In genomic region chr5:67855523-67855922, GRCh38 we compare ENCODE assay signal across 27 cellular contexts.
"Had no signal": no experiment of that assay in that cellular context is flagged by ENCODE, and none has a peak within 500 bp of the region (broad histone marks: within the 10 kb centered on the region; RNA-seq: fewer than 3 reads in every experiment).

No MANE protein-coding gene starts in this region.

- FAIRE-seq: bronchial epithelial cell, TTC549 had no signal

- H3K9me3 ChIP-seq: MG63, SJCRH30 had no signal

- H3K27me3 ChIP-seq: MG63, SJCRH30 had no signal

- H3K36me3 ChIP-seq: MG63, SJCRH30 had no signal

- H3K4me1 ChIP-seq: SJCRH30 had no signal

- H3K27ac ChIP-seq: SJCRH30, SK-N-MC had no signal

- DNase-seq: activated CD4-positive, alpha-beta T cell treated with anti-CD3 and anti-CD28 coated beads, Interleukin-2, amount 10 ng/mL, durations not matched to agents 24 days and 14 days; activated CD4-positive, alpha-beta T cell treated with anti-CD3 and anti-CD28 coated beads, Interleukin-2, amount 50 U/mL, for 48 hours; activated CD8-positive, alpha-beta T cell treated with anti-CD3 and anti-CD28 coated beads, Interleukin-2, amount 10 ng/mL, durations not matched to agents 7 days and 5 days; activated gamma-delta T cell treated with Interleukin-2 at 50 U/mL for 16 hours; activated naive CD4-positive, alpha-beta T cell treated with anti-CD3 and anti-CD28 coated beads, Interleukin-2, amount 10 ng/mL, durations not matched to agents 7 days and 5 days; activated naive CD8-positive, alpha-beta T cell treated with anti-CD3 and anti-CD28 coated beads, Interleukin-2, amount 50 U/mL, for 24 hours; activated T-cell treated with anti-CD3 and anti-CD28 coated beads, Interleukin-2, amount 50 U/mL, for 24 hours; anterior cingulate cortex; cerebellar nuclear complex; MG63; NCI-H1048; NCI-H1105 treated with DMSO at 0.1 percent for 48 hours; NCI-H1436; NCI-H1694; NCI-H1930; NCI-H2081 treated with DMSO at 0.1 percent for 48 hours; NCI-H226; NCI-H446 treated with DMSO at 0.1 percent for 48 hours; NCI-H524; NCI-H69; NCI-H82; SHP77; SJCRH30 had no signal

- ATAC-seq: activated CD8-positive, alpha-beta T cell treated with anti-CD3 and anti-CD28 coated beads, Interleukin-2, amount 10 ng/mL, durations not matched to agents 7 days and 5 days; activated naive CD8-positive, alpha-beta T cell treated with anti-CD3 and anti-CD28 coated beads, Interleukin-2, amount 50 U/mL, for 24 hours; Panc1 had no signal

- H3K4me3 ChIP-seq: MG63, SJCRH30, SK-N-MC had no signal
